Comparison of ENCODE assay signal across 8 cellular contexts in genomic region chr4:158255727-158256324, GRCh38. TPM values are rescaled to one million over a fixed set of nuclear protein-coding genes. Genes with fewer than 3 reads are reported as not detected.
DNase-seq lines count a peak whose midpoint lies in the region; ATAC-seq, FAIRE-seq and TF ChIP-seq lines count a peak whose summit lies in the region.

No MANE protein-coding gene starts in this region.

- H3K4me3 ChIP-seq in GM12864 (ENCODE audit: low read depth, low read length): no peak overlapping the region
- no peak overlapping the region for H3K4me3 ChIP-seq in pancreas

- DNase-seq in GM12864 (ENCODE audit: low read depth) (no peak), HT1080 (ENCODE audit: low read depth) (peak; percentile 28), RPMI7951 (ENCODE audit: low read depth) (peak; percentile 35), fibroblast of gingiva (ENCODE audit: low read depth) (peak; percentile 59), pancreas (no peak)
- DNase-seq in activated CD4-positive, alpha-beta T cell treated with anti-CD3 and anti-CD28 coated beads for 4 hours: no peak

- intact Hi-C loops in pancreas (cut with DNase I): loop anchor here in 1 of 3 donors (10.0 kb wide), 1 partner anchor 369 kb away; no protein-coding TSS in a partner anchor

- H3K9me3 ChIP-seq in pancreas: no peaks in the 10 kb centered on the region

- 35 to 37% methylated on average over 3 of the region's 3 CpGs for WGBS in pancreas, 2 donors

- no peaks in the 10 kb centered on the region for H3K27me3 ChIP-seq in pancreas

- peak; percentile 91 for FAIRE-seq in pancreas (lab: Jason Lieb, UNC)

- H3K27ac ChIP-seq in pancreas: no peak overlapping the region

- TF ChIP-seq CTCF in GM12864 (IDR thresholded peaks at IDR 0.05; ENCODE audit: low read depth, low read length, missing control alignments) (peak; percentile 62), pancreas (IDR thresholded peaks at IDR 0.05) (peak; percentile 41 to 67 (median 52))

- no peaks in the 10 kb centered on the region for H3K36me3 ChIP-seq in pancreas

- ATAC-seq in GM21529 (IDR thresholded peaks at IDR 0.05; ENCODE audit: unreplicated experiment) (peak; percentile 73), pancreas (peak; percentile 76 to 89 (median 87)), HG02852 (IDR thresholded peaks at IDR 0.05; ENCODE audit: unreplicated experiment) (no peak)

- peaks cover 0 to 3% (median 0%) of the 10 kb centered on the region in 3 donors for H3K4me1 ChIP-seq in pancreas

RNA-seq across cellular contexts. Expression of gene TMEM144, which starts 45.5 kb away (rescaled TPM):
- total RNA-seq in HT1080 (2014; rRNA removed; shearing (Covaris generic)): not detected in 2 replicates
- polyA plus RNA-seq in HT1080 (2015; cell fraction: cytosol; rRNA removed): not detected in 2 replicates
- 0.30 TPM in 1 of 2 replicates, not detected in the other for polyA plus RNA-seq in HT1080 (2015; cell fraction: nucleus; rRNA removed)
- 0.78 and 2.5 TPM in 2 replicates for total RNA-seq in RPMI7951 (2014; rRNA removed; shearing (Covaris generic))
- total RNA-seq in pancreas: 10 to 100 TPM in 2 of 6 donors, 1 to 10 TPM in 4; 5.1 to 10.1 (median 8.6) TPM
- polyA plus RNA-seq in pancreas: 1 to 10 TPM; 2.4 to 3.1 TPM

Comparison
In these comparisons a context has a peak if more than half of its experiments do, and no peak if none do; other contexts are left out.
1. DNase-seq: peak in HT1080 (single experiment), RPMI7951 (single experiment) and fibroblast of gingiva (single experiment); none in GM12864 (single experiment), pancreas (0 of 6) and activated CD4-positive, alpha-beta T cell treated with anti-CD3 and anti-CD28 coated beads for 4 hours (0 of 2).